In genomic region chr1:10653370-10654125, GRCh38 we compare ENCODE assay signal across 22 cellular contexts.
"Had no signal": no experiment of that assay in that cellular context is flagged by ENCODE, and none has a peak within 500 bp of the region (broad histone marks: within the 10 kb centered on the region; RNA-seq: fewer than 3 reads in every experiment).

No MANE protein-coding gene starts in this region.

- H3K36me3 ChIP-seq: colonic mucosa had no signal

- H3K27ac ChIP-seq: colonic mucosa, gastrocnemius medialis, tibial nerve, vagina had no signal

- H3K4me1 ChIP-seq: colonic mucosa, gastrocnemius medialis, vagina had no signal

- ATAC-seq: activated CD8-positive, alpha-beta memory T cell treated with anti-CD3 and anti-CD28 coated beads, Interleukin-2, amount 10 ng/mL, durations not matched to agents 7 days and 5 days; activated T-helper 17 cell treated with anti-CD3 and anti-CD28 coated beads, Interleukin-2, amount 50 U/mL, for 72 hours; gastrocnemius medialis had no signal

- H3K9me3 ChIP-seq: colonic mucosa, gastrocnemius medialis, heart left ventricle, left lung, tibial nerve, vagina had no signal

- DNase-seq: activated B cell treated with CpG ODN at 0.5 μM for 24 hours; activated CD4-positive, alpha-beta memory T cell treated with anti-CD3 and anti-CD28 coated beads, Interleukin-2, amount 10 ng/mL, durations not matched to agents 7 days and 5 days; activated CD4-positive, alpha-beta T cell treated with anti-CD3 and anti-CD28 coated beads for 48 hours; activated CD8-positive, alpha-beta memory T cell treated with anti-CD3 and anti-CD28 coated beads, Interleukin-2, amount 10 ng/mL, durations not matched to agents 7 days and 5 days; activated naive CD4-positive, alpha-beta T cell treated with Interleukin-2 at 50 U/mL for 16 hours; activated naive CD8-positive, alpha-beta T cell treated with anti-CD3 and anti-CD28 coated beads, Interleukin-2, amount 10 ng/mL, durations not matched to agents 7 days and 5 days; activated T-cell treated with anti-CD3 and anti-CD28 coated beads, Interleukin-2, amount 50 U/mL, for 1 hour; central memory CD4-positive, alpha-beta T cell; colonic mucosa; erythroblast; gastrocnemius medialis; heart left ventricle; kidney; naive B cell; stimulated activated naive CD4-positive, alpha-beta T cell; substantia nigra; T-helper 2 cell had no signal

- H3K4me3 ChIP-seq: colonic mucosa, gastrocnemius medialis, heart left ventricle, left lung, tibial nerve, vagina had no signal

- FAIRE-seq: endometrium, kidney had no signal

- H3K27me3 ChIP-seq: colonic mucosa, gastrocnemius medialis, heart left ventricle, left lung, vagina had no signal
